23 cellular contexts compared by ENCODE assay signal in genomic region chr5:1449081-1449630, GRCh38. TPM values are rescaled to one million over a fixed set of nuclear protein-coding genes. Genes with fewer than 3 reads are reported as not detected.
DNase-seq lines count a peak whose midpoint lies in the region; ATAC-seq and TF ChIP-seq lines count a peak whose summit lies in the region.
"Had no signal": no experiment of that assay in that cellular context is flagged by ENCODE, and none has a peak within 500 bp of the region (broad histone marks: within the 10 kb centered on the region; RNA-seq: fewer than 3 reads in every experiment).

No MANE protein-coding gene starts in this region.

- in situ Hi-C loops in mammary epithelial cell (cut with MboI; ENCODE audit: low sequenced_read_pairs in 2 of 2) = no loop called here

- peaks cover 26% of the 10 kb centered on the region for H3K4me1 Mint-ChIP-seq in activated CD8-positive, alpha-beta memory T cell treated with anti-CD3 and anti-CD28 coated beads, Interleukin-2, amount 10 ng/mL, durations not matched to agents 7 days and 5 days
- peaks cover 26% of the 10 kb centered on the region for H3K4me1 Mint-ChIP-seq in stimulated activated effector memory CD8-positive, alpha-beta T cell treated with anti-CD3 and anti-CD28 coated beads, Interleukin-12 subunit alpha, Interleukin-12 subunit beta, amount 100 ng/mL, for 72 hours
- peaks cover 26 to 31% of the 10 kb centered on the region in 2 donors for H3K4me1 Mint-ChIP-seq in effector memory CD8-positive, alpha-beta T cell (ENCODE audit: low read depth in 2 of 2)
- H3K4me1 Mint-ChIP-seq in activated naive CD8-positive, alpha-beta T cell treated with anti-CD3 and anti-CD28 coated beads for 36 hours = peaks cover 26% of the 10 kb centered on the region
- H3K4me1 Mint-ChIP-seq: IgD-negative memory B cell had no signal

- no peak for TF ChIP-seq CTCF in DND-41 (IDR thresholded peaks at IDR 0.05; ENCODE audit: borderline replicate concordance, extremely low read depth, low read length, poor library complexity, severe bottlenecking)
- TF ChIP-seq CTCF in mammary epithelial cell (conservative IDR thresholded peaks at IDR 0.05 in 1 of 2, IDR thresholded peaks at IDR 0.05 in 1 of 2; ENCODE audit: extremely low read depth in 1 of 2, insufficient read depth in 1 of 2, low read depth in 1 of 2, low read length in 2 of 2) = no peak

- H4K20me1 ChIP-seq in DND-41 (ENCODE audit: insufficient read depth, low read length) = no peaks in the 10 kb centered on the region; the same call in 1 of the 2 replicates
- no peaks in the 10 kb centered on the region for H4K20me1 ChIP-seq in mammary epithelial cell (ENCODE audit: insufficient read depth, low read length)

- ATAC-seq in DND-41 (ENCODE audit: insufficient read depth, low read depth) = no peak
- no peak for ATAC-seq in activated CD8-positive, alpha-beta memory T cell treated with anti-CD3 and anti-CD28 coated beads, Interleukin-2, amount 10 ng/mL, durations not matched to agents 7 days and 5 days
- ATAC-seq in stimulated activated effector memory CD8-positive, alpha-beta T cell treated with anti-CD3 and anti-CD28 coated beads, Interleukin-12 subunit alpha, Interleukin-12 subunit beta, amount 100 ng/mL, for 72 hours = no peak
- ATAC-seq in effector memory CD8-positive, alpha-beta T cell (replicated peaks) = no peak
- ATAC-seq: GM23338, Right ventricle myocardium inferior had no signal

- H3K79me2 ChIP-seq in DND-41 (ENCODE audit: insufficient read depth, low read length) = no peaks in the 10 kb centered on the region
- H3K79me2 ChIP-seq in mammary epithelial cell (ENCODE audit: insufficient read depth, low read length) = no peaks in the 10 kb centered on the region

- H3K4me2 ChIP-seq in DND-41 (ENCODE audit: insufficient read depth, low read length) = no peak overlapping the region
- H3K4me2 ChIP-seq in mammary epithelial cell (ENCODE audit: insufficient read depth, low read depth, low read length) = no peak overlapping the region
- H3K4me2 ChIP-seq: GM23338 had no signal

- H3K36me3 ChIP-seq in DND-41 (ENCODE audit: insufficient read depth, low read length) (no peaks in the 10 kb centered on the region), mammary epithelial cell (ENCODE audit: insufficient read depth, low read length) (no peaks in the 10 kb centered on the region)
- H3K36me3 ChIP-seq: HAP-1, Peyer's patch, SJSA1 had no signal

- CTCF ChIA-PET in activated CD8-positive, alpha-beta memory T cell treated with anti-CD3 and anti-CD28 coated beads, Interleukin-2, amount 10 ng/mL, durations not matched to agents 7 days and 5 days (lab: Charles Lee) = no interaction called here
- CTCF ChIA-PET in mammary epithelial cell (lab: Charles Lee; ENCODE audit: low non-redundant PET) = no interaction called here

- dilution Hi-C loops in mammary epithelial cell (cut with HindIII; ENCODE audit: low sequenced_read_pairs) = no loop called here

- H3K4me3 Mint-ChIP-seq in activated CD8-positive, alpha-beta memory T cell treated with anti-CD3 and anti-CD28 coated beads, Interleukin-2, amount 10 ng/mL, durations not matched to agents 7 days and 5 days = no peak overlapping the region
- H3K4me3 Mint-ChIP-seq in stimulated activated effector memory CD8-positive, alpha-beta T cell treated with anti-CD3 and anti-CD28 coated beads, Interleukin-12 subunit alpha, Interleukin-12 subunit beta, amount 100 ng/mL, for 72 hours = no peak overlapping the region
- peak overlapping the region in 1 of 2 donors; percentile 51 for H3K4me3 Mint-ChIP-seq in effector memory CD8-positive, alpha-beta T cell
- no peak overlapping the region for H3K4me3 Mint-ChIP-seq in activated naive CD8-positive, alpha-beta T cell treated with anti-CD3 and anti-CD28 coated beads for 36 hours
- H3K4me3 Mint-ChIP-seq: CD4-positive, alpha-beta memory T cell; GM23338; IgD-negative memory B cell had no signal

- no peak overlapping the region for H3K4me3 ChIP-seq in DND-41 (ENCODE audit: low read depth in 1 of 2, low read length in 2 of 2)
- H3K4me3 ChIP-seq in mammary epithelial cell (replicated peaks in 1 of 3; ENCODE audit: insufficient read depth in 1 of 3, low read depth in 2 of 3, low read length in 3 of 3) = no peak overlapping the region
- H3K4me3 ChIP-seq: GM23338, HAP-1, Peyer's patch, SJSA1 had no signal

- H3K9me3 ChIP-seq in DND-41 (ENCODE audit: insufficient read depth, low read length, severe bottlenecking) = peaks cover 16% of the 10 kb centered on the region
- peaks cover 10% of the 10 kb centered on the region for H3K9me3 ChIP-seq in mammary epithelial cell (replicated peaks; ENCODE audit: insufficient read depth, low read length)
- H3K9me3 ChIP-seq: HAP-1 had no signal

- intact Hi-C loops in mammary epithelial cell (cut with micrococcal nuclease) = no loop called here

- DNase-seq in DND-41 = no peak
- peak; percentile 26 for DNase-seq in activated CD8-positive, alpha-beta memory T cell treated with anti-CD3 and anti-CD28 coated beads, Interleukin-2, amount 10 ng/mL, durations not matched to agents 7 days and 5 days
- DNase-seq in mesenteric fat pad (ENCODE audit: low spot score) = peak; percentile 72
- DNase-seq in stimulated activated effector memory CD8-positive, alpha-beta T cell treated with anti-CD3 and anti-CD28 coated beads, Interleukin-12 subunit alpha, Interleukin-12 subunit beta, amount 100 ng/mL, for 72 hours (ENCODE audit: low spot score in 2 of 2) = no peak
- no peak for DNase-seq in effector memory CD8-positive, alpha-beta T cell
- DNase-seq in mammary epithelial cell = no peak
- DNase-seq in activated naive CD8-positive, alpha-beta T cell treated with anti-CD3 and anti-CD28 coated beads for 36 hours = no peak
- DNase-seq: CD4-positive, alpha-beta memory T cell; DMS153; NCI-H1105; NCI-H146; NCI-H2029; NCI-H2227 treated with DMSO at 0.1 percent for 48 hours; NCI-H510A treated with DMSO at 0.1 percent for 48 hours; NCI-H748 treated with DMSO at 0.1 percent for 48 hours had no signal

- H3K9ac ChIP-seq in DND-41 (ENCODE audit: low read depth, low read length) (no peak overlapping the region), mammary epithelial cell (ENCODE audit: insufficient read depth, low read length) (no peak overlapping the region)

- no peak overlapping the region for H2AFZ ChIP-seq in DND-41 (ENCODE audit: low read depth, low read length)
- no peak overlapping the region for H2AFZ ChIP-seq in mammary epithelial cell (ENCODE audit: low read depth, low read length)
- H2AFZ ChIP-seq: GM23338 had no signal

- H3K9me3 Mint-ChIP-seq in activated CD8-positive, alpha-beta memory T cell treated with anti-CD3 and anti-CD28 coated beads, Interleukin-2, amount 10 ng/mL, durations not matched to agents 7 days and 5 days (ENCODE audit: low read depth) = peaks cover 6% of the 10 kb centered on the region
- no peaks in the 10 kb centered on the region for H3K9me3 Mint-ChIP-seq in stimulated activated effector memory CD8-positive, alpha-beta T cell treated with anti-CD3 and anti-CD28 coated beads, Interleukin-12 subunit alpha, Interleukin-12 subunit beta, amount 100 ng/mL, for 72 hours
- H3K9me3 Mint-ChIP-seq in effector memory CD8-positive, alpha-beta T cell = peaks cover 4 to 10% of the 10 kb centered on the region in 2 donors
- peaks cover 9% of the 10 kb centered on the region for H3K9me3 Mint-ChIP-seq in activated naive CD8-positive, alpha-beta T cell treated with anti-CD3 and anti-CD28 coated beads for 36 hours

- H3K4me1 ChIP-seq in DND-41 (ENCODE audit: insufficient read depth, low read length) = peaks cover 28% of the 10 kb centered on the region
- H3K4me1 ChIP-seq in mammary epithelial cell (ENCODE audit: insufficient read depth, low read length) = no peaks in the 10 kb centered on the region
- H3K4me1 ChIP-seq: HAP-1, SJSA1 had no signal

- 86% methylated on average over 11 of the region's 12 CpGs for WGBS in mammary epithelial cell (ENCODE audit: low coverage, missing lambda C conversion rate)

- H3K36me3 Mint-ChIP-seq in activated CD8-positive, alpha-beta memory T cell treated with anti-CD3 and anti-CD28 coated beads, Interleukin-2, amount 10 ng/mL, durations not matched to agents 7 days and 5 days = peaks cover 2% of the 10 kb centered on the region
- no peaks in the 10 kb centered on the region for H3K36me3 Mint-ChIP-seq in stimulated activated effector memory CD8-positive, alpha-beta T cell treated with anti-CD3 and anti-CD28 coated beads, Interleukin-12 subunit alpha, Interleukin-12 subunit beta, amount 100 ng/mL, for 72 hours
- H3K36me3 Mint-ChIP-seq in effector memory CD8-positive, alpha-beta T cell (ENCODE audit: insufficient read depth) = no peaks in the 10 kb centered on the region
- peaks cover 7% of the 10 kb centered on the region for H3K36me3 Mint-ChIP-seq in activated naive CD8-positive, alpha-beta T cell treated with anti-CD3 and anti-CD28 coated beads for 36 hours
- H3K36me3 Mint-ChIP-seq: IgD-negative memory B cell had no signal

- H3K27ac ChIP-seq in DND-41 (ENCODE audit: low read length) (0 out of 2 replicates have a peak overlapping the region, but pooled peaks have one; percentile 37), mammary epithelial cell (ENCODE audit: insufficient read depth, low read depth, low read length) (no peak overlapping the region)
- H3K27ac ChIP-seq: Peyer's patch, SJSA1 had no signal

- BruUV-seq in mammary epithelial cell (replicated peaks; lab: Mats Ljungman, UMichigan) = no TSS peak

- peaks cover 56% of the 10 kb centered on the region for H3K27me3 Mint-ChIP-seq in activated CD8-positive, alpha-beta memory T cell treated with anti-CD3 and anti-CD28 coated beads, Interleukin-2, amount 10 ng/mL, durations not matched to agents 7 days and 5 days
- peaks cover 17 to 50% of the 10 kb centered on the region in 2 donors for H3K27me3 Mint-ChIP-seq in effector memory CD8-positive, alpha-beta T cell
- H3K27me3 Mint-ChIP-seq in activated naive CD8-positive, alpha-beta T cell treated with anti-CD3 and anti-CD28 coated beads for 36 hours = peaks cover 40% of the 10 kb centered on the region

- H3K27me3 ChIP-seq in DND-41 (ENCODE audit: insufficient read depth, low read length, poor library complexity) (no peaks in the 10 kb centered on the region), mammary epithelial cell (ENCODE audit: insufficient read depth, low read length) (peaks cover 19% of the 10 kb centered on the region)

- no peak overlapping the region for H3K27ac Mint-ChIP-seq in activated CD8-positive, alpha-beta memory T cell treated with anti-CD3 and anti-CD28 coated beads, Interleukin-2, amount 10 ng/mL, durations not matched to agents 7 days and 5 days
- peak overlapping the region; percentile 23 for H3K27ac Mint-ChIP-seq in stimulated activated effector memory CD8-positive, alpha-beta T cell treated with anti-CD3 and anti-CD28 coated beads, Interleukin-12 subunit alpha, Interleukin-12 subunit beta, amount 100 ng/mL, for 72 hours
- peak overlapping the region in 1 of 2 donors; percentile 16 for H3K27ac Mint-ChIP-seq in effector memory CD8-positive, alpha-beta T cell
- no peak overlapping the region for H3K27ac Mint-ChIP-seq in activated naive CD8-positive, alpha-beta T cell treated with anti-CD3 and anti-CD28 coated beads for 36 hours
- H3K27ac Mint-ChIP-seq: CD4-positive, alpha-beta memory T cell; GM23338; IgD-negative memory B cell had no signal

RNA-seq across cellular contexts. Expression of gene SLC6A3, which starts 3.9 kb away (rescaled TPM):
- under 1 TPM; 0.07 to 0.23 TPM for total RNA-seq in activated CD8-positive, alpha-beta memory T cell treated with anti-CD3 and anti-CD28 coated beads, Interleukin-2, amount 10 ng/mL, durations not matched to agents 7 days and 5 days
- not detected for total RNA-seq in mesenteric fat pad
- not detected for total RNA-seq in mammary epithelial cell
- polyA plus RNA-seq in mammary epithelial cell = not detected
- not detected for polyA minus RNA-seq in mammary epithelial cell
- total RNA-seq in activated naive CD8-positive, alpha-beta T cell treated with anti-CD3 and anti-CD28 coated beads for 36 hours = not detected
- total RNA-seq: CD4-positive, alpha-beta memory T cell; Daoy; Right ventricle myocardium inferior; SJSA1 had no signal
- polyA plus RNA-seq: BJ; CD4-positive, alpha-beta memory T cell; IgD-negative memory B cell had no signal

Comparison
In these comparisons a context has a peak if more than half of its experiments do, and no peak if none do; other contexts are left out.
1. DNase-seq: peak in activated CD8-positive, alpha-beta memory T cell treated with anti-CD3 and anti-CD28 coated beads, Interleukin-2, amount 10 ng/mL, durations not matched to agents 7 days and 5 days (single experiment) and mesenteric fat pad (single experiment); none in DND-41 (single experiment), stimulated activated effector memory CD8-positive, alpha-beta T cell treated with anti-CD3 and anti-CD28 coated beads, Interleukin-12 subunit alpha, Interleukin-12 subunit beta, amount 100 ng/mL, for 72 hours (0 of 2), effector memory CD8-positive, alpha-beta T cell (0 of 3), mammary epithelial cell (single experiment) and activated naive CD8-positive, alpha-beta T cell treated with anti-CD3 and anti-CD28 coated beads for 36 hours (single experiment).